ENCODE assay signal across 8 cellular contexts in the genomic region with DNA sequence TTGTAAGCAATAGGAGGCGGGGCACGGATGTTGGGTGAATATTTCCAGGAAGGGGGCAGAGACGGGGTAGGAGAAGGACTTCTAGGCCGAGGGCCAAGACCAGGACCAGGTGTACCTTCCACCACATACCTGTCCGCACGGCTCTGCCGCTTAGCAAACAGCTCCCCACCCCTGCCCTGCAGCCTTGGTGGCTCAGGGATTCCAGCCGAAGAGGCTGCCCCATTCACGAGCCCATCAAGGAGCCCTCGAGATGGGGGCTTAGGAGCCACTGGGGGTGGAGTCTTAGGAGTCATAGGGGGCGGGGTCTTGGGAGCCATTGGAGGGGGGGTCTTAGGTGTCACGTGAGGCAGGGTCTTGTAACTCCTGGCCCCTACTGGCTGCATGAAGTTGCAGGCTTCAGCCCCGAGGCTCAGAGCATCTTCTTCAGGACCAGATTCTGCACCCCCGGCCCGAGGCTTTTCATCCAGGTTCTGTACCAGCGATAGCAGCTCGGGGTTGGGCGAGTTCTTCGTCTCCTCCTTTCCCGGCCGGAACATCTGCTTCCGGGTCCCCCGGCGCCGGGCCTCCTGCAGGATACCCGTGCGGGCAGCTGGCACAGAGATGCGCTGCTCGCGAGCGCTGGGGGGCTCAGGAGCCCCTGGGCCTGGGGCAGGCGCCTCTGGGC. TPM values are rescaled to one million over a fixed set of nuclear protein-coding genes. Genes with fewer than 3 reads are reported as not detected.
DNase-seq lines count a peak whose midpoint lies in the region; ATAC-seq and TF ChIP-seq lines count a peak whose summit lies in the region.

No MANE protein-coding gene starts in this region.

- no peaks in the 10 kb centered on the region for H3K9me3 Mint-ChIP-seq in stimulated activated naive CD8-positive, alpha-beta T cell treated with anti-CD3 and anti-CD28 coated beads, Interleukin-15, amount 100 ng/mL, for 72 hours

- H4K20me1 ChIP-seq in SK-N-SH (ENCODE audit: insufficient read depth), result no peaks in the 10 kb centered on the region

- no peak for TF ChIP-seq EP300 in SK-N-SH (IDR thresholded peaks at IDR 0.05; ENCODE audit: borderline replicate concordance in 1 of 2, low read depth in 1 of 2, low read length in 1 of 2)

- TF ChIP-seq RAD21 in SK-N-SH (IDR thresholded peaks at IDR 0.05; ENCODE audit: low read length), result no peak

- peak; percentile 39 for ATAC-seq in stimulated activated naive CD8-positive, alpha-beta T cell treated with anti-CD3 and anti-CD28 coated beads, Interleukin-15, amount 100 ng/mL, for 72 hours
- ATAC-seq in GM19397 (IDR thresholded peaks at IDR 0.05; ENCODE audit: unreplicated experiment), result no peak
- no peak for ATAC-seq in HG03354 (IDR thresholded peaks at IDR 0.05; ENCODE audit: poor library complexity, severe bottlenecking, unreplicated experiment)

- peak overlapping the region; percentile 85 for H3K4me2 ChIP-seq in SK-N-SH

- H3K79me2 ChIP-seq in SK-N-SH (ENCODE audit: insufficient read depth), result no peaks in the 10 kb centered on the region

- H3K27ac ChIP-seq in SK-N-SH (ENCODE audit: low read depth in 2 of 2, low read length in 1 of 2), result peak overlapping the region in 1 of 2 experiments; percentile 81
- no peak overlapping the region for H3K27ac ChIP-seq in effector memory CD4-positive, alpha-beta T cell (ENCODE audit: insufficient read depth, low read length, poor library complexity, severe bottlenecking)

- H3K9ac ChIP-seq in SK-N-SH, result peak overlapping the region; percentile 71

- peak overlapping the region; percentile 95 for H2AFZ ChIP-seq in SK-N-SH (ENCODE audit: low read depth)

- peak overlapping the region; percentile 70 to 79 for H3K4me3 ChIP-seq in SK-N-SH (ENCODE audit: low read depth in 2 of 2, low read length in 1 of 2)
- H3K4me3 ChIP-seq in effector memory CD4-positive, alpha-beta T cell (ENCODE audit: insufficient read depth, low read depth, low read length, poor library complexity, severe bottlenecking), result peak overlapping the region; percentile 55

- H3K27me3 Mint-ChIP-seq in stimulated activated naive CD8-positive, alpha-beta T cell treated with anti-CD3 and anti-CD28 coated beads, Interleukin-15, amount 100 ng/mL, for 72 hours, result peaks cover 19% of the 10 kb centered on the region

- peak overlapping the region; percentile 84 to 96 for H3K27ac Mint-ChIP-seq in stimulated activated naive CD8-positive, alpha-beta T cell treated with anti-CD3 and anti-CD28 coated beads, Interleukin-15, amount 100 ng/mL, for 72 hours

- no peaks in the 10 kb centered on the region for H3K36me3 ChIP-seq in SK-N-SH (replicated peaks in 1 of 2; ENCODE audit: control insufficient read depth in 1 of 2, insufficient read depth in 2 of 2, low read length in 1 of 2)
- H3K36me3 ChIP-seq in effector memory CD4-positive, alpha-beta T cell (ENCODE audit: control insufficient read depth, insufficient read depth, low read length), result no peaks in the 10 kb centered on the region

- peak overlapping the region; percentile 74 to 91 for H3K4me3 Mint-ChIP-seq in stimulated activated naive CD8-positive, alpha-beta T cell treated with anti-CD3 and anti-CD28 coated beads, Interleukin-15, amount 100 ng/mL, for 72 hours

- H3K9me2 ChIP-seq in SK-N-SH, result no peaks in the 10 kb centered on the region

- peaks cover 4 to 16% of the 10 kb centered on the region in 2 experiments; a peak in 1 of 4 replicates for H3K4me1 ChIP-seq in SK-N-SH (ENCODE audit: control insufficient read depth in 1 of 2, insufficient read depth in 2 of 2, low read depth in 1 of 2, low read length in 1 of 2)
- no peaks in the 10 kb centered on the region for H3K4me1 ChIP-seq in effector memory CD4-positive, alpha-beta T cell (ENCODE audit: control insufficient read depth, insufficient read depth, low read length, poor library complexity, severe bottlenecking)

- DNase-seq in SK-N-SH (peak; percentile 96), lung microvascular endothelial cell (ENCODE audit: low read depth in 2 of 2) (peak; percentile 40 to 43), NCI-H526 treated with DMSO at 0.1 percent for 48 hours (lab: John Stamatoyannopoulos, UW) (no peak)
- DNase-seq in effector memory CD4-positive, alpha-beta T cell, result no peak
- DNase-seq in stimulated activated naive CD8-positive, alpha-beta T cell treated with anti-CD3 and anti-CD28 coated beads, Interleukin-15, amount 100 ng/mL, for 72 hours, result peak; percentile 38 to 49

- no peaks in the 10 kb centered on the region for H3K27me3 ChIP-seq in SK-N-SH (ENCODE audit: insufficient read depth)
- H3K27me3 ChIP-seq in effector memory CD4-positive, alpha-beta T cell (replicated peaks; ENCODE audit: control insufficient read depth, insufficient read depth, low read length, poor library complexity, severe bottlenecking), result no peaks in the 10 kb centered on the region

- no peaks in the 10 kb centered on the region for H3K9me3 ChIP-seq in SK-N-SH
- no peaks in the 10 kb centered on the region for H3K9me3 ChIP-seq in effector memory CD4-positive, alpha-beta T cell (ENCODE audit: control insufficient read depth, low read length)

- peaks cover 25% of the 10 kb centered on the region for H3K4me1 Mint-ChIP-seq in stimulated activated naive CD8-positive, alpha-beta T cell treated with anti-CD3 and anti-CD28 coated beads, Interleukin-15, amount 100 ng/mL, for 72 hours

- peak; percentile 48 for TF ChIP-seq POLR2A in GM19193 (IDR thresholded peaks at IDR 0.05; ENCODE audit: extremely low read depth, insufficient read depth, insufficient read length)

- peaks cover 4% of the 10 kb centered on the region for H3F3A ChIP-seq in SK-N-SH (replicated peaks; ENCODE audit: insufficient read depth)

- no peak for TF ChIP-seq CTCF in SK-N-SH (IDR thresholded peaks at IDR 0.05)

- CTCF ChIA-PET in SK-N-SH (lab: Yijun Ruan, JAX), result interaction anchor here (0.7 to 17.2 kb wide), 9 partner anchors 11 to 400 kb away, joined by 3 to 216 read pairs (median 4); partner anchors contain the start of gene DNAJC9

- WGBS in SK-N-SH (ENCODE audit: low lambda C conversion rate), result 33% methylated on average over 20 of the region's 32 CpGs

- POLR2A ChIA-PET in SK-N-SH (lab: Yijun Ruan, JAX), result interaction anchor here (1.2 to 1.4 kb wide), 4 partner anchors 20 to 395 kb away, joined by 3 to 8 read pairs (median 4); partner anchors contain the start of genes MRPS16 and SEC24C

TF ChIP-seq in SK-N-SH, 30 proteins besides CTCF, POLR2A, EP300 and RAD21 (continues in another document):
- TF ChIP-seq TAF1 (IDR thresholded peaks at IDR 0.05; ENCODE audit: borderline replicate concordance, low read depth, low read length) (peak; percentile 34; the same call in 1 of the 2 replicates), USF1 (IDR thresholded peaks at IDR 0.05; ENCODE audit: borderline replicate concordance, low read depth) (peak; percentile 91), MXI1 (IDR thresholded peaks at IDR 0.05; ENCODE audit: low read depth, low read length) (peak; percentile 37; the same call in 1 of the 2 replicates), GABPA (IDR thresholded peaks at IDR 0.05; ENCODE audit: low read depth) (peak; percentile 70), RCOR1 (IDR thresholded peaks at IDR 0.05; ENCODE audit: low read length) (no peak), FOXM1 (IDR thresholded peaks at IDR 0.05; ENCODE audit: low read depth) (no peak), JUND (IDR thresholded peaks at IDR 0.05) (no peak), TEAD4 (IDR thresholded peaks at IDR 0.05; ENCODE audit: borderline replicate concordance, insufficient read depth) (no peak), SMC3 (IDR thresholded peaks at IDR 0.05; ENCODE audit: low read depth, low read length) (no peak), RXRA (IDR thresholded peaks at IDR 0.05; ENCODE audit: borderline replicate concordance, low read depth) (no peak), FOSL2 (IDR thresholded peaks at IDR 0.05; ENCODE audit: borderline replicate concordance, low read depth) (no peak), POLR2AphosphoS5 (IDR thresholded peaks at IDR 0.05; ENCODE audit: low read depth, low read length) (peak; percentile 70), TCF12 (IDR thresholded peaks at IDR 0.05) (no peak), USF2 (IDR thresholded peaks at IDR 0.05; ENCODE audit: borderline replicate concordance, low read depth, low read length) (peak; percentile 76), CHD2 (IDR thresholded peaks at IDR 0.05; ENCODE audit: low read length, partially characterized antibody) (peak; percentile 4)

RNA-seq across cellular contexts. Expression of gene MYOZ1, which starts 6.1 kb away (rescaled TPM):
- 0.24 and 0.26 TPM in 2 replicates for polyA plus RNA-seq in SK-N-SH (2012; rRNA removed)
- polyA plus RNA-seq in SK-N-SH (2012; cell fraction: cytosol; rRNA removed), result 0.21 TPM in 2 replicates
- 0.07 and 0.08 TPM in 2 replicates for polyA plus RNA-seq in SK-N-SH (2012; cell fraction: nucleus; rRNA removed)
- total RNA-seq in lung microvascular endothelial cell, result not detected in 2 replicates

RNA-seq across cellular contexts. Expression of gene SYNPO2L, which starts 8.5 kb away (rescaled TPM):
- 0.05 TPM in 1 of 2 replicates, not detected in the other for polyA plus RNA-seq in SK-N-SH (2012; rRNA removed)
- polyA plus RNA-seq in SK-N-SH (2012; cell fraction: cytosol; rRNA removed), result under 0.01 TPM in 1 of 2 replicates, not detected in the other
- 0.06 and 0.31 TPM in 2 replicates for polyA plus RNA-seq in SK-N-SH (2012; cell fraction: nucleus; rRNA removed)
- total RNA-seq in lung microvascular endothelial cell, result not detected in 2 replicates

RNA-seq across cellular contexts. Expression of gene AGAP5, which starts 50.6 kb away (rescaled TPM):
- polyA plus RNA-seq in SK-N-SH (2012; rRNA removed), result 3.8 and 4.8 TPM in 2 replicates
- polyA plus RNA-seq in SK-N-SH (2012; cell fraction: cytosol; rRNA removed), result 0.76 and 1.5 TPM in 2 replicates
- polyA plus RNA-seq in SK-N-SH (2012; cell fraction: nucleus; rRNA removed), result 22.0 and 28.2 TPM in 2 replicates
- 0.87 and 1.8 TPM in 2 replicates for total RNA-seq in lung microvascular endothelial cell

RNA-seq across cellular contexts. Expression of gene USP54, which starts 56.2 kb away (rescaled TPM):
- 6.5 and 11.0 TPM in 2 replicates for polyA plus RNA-seq in SK-N-SH (2012; rRNA removed)
- polyA plus RNA-seq in SK-N-SH (2012; cell fraction: cytosol; rRNA removed), result 7.4 and 9.1 TPM in 2 replicates
- polyA plus RNA-seq in SK-N-SH (2012; cell fraction: nucleus; rRNA removed), result 17.7 and 21.4 TPM in 2 replicates
- total RNA-seq in lung microvascular endothelial cell, result 3.4 and 7.2 TPM in 2 replicates

Comparison
In these comparisons a context has a peak if more than half of its experiments do, and no peak if none do; other contexts are left out.
1. DNase-seq: peak in SK-N-SH (single experiment), lung microvascular endothelial cell (2 of 2) and stimulated activated naive CD8-positive, alpha-beta T cell treated with anti-CD3 and anti-CD28 coated beads, Interleukin-15, amount 100 ng/mL, for 72 hours (2 of 2); none in effector memory CD4-positive, alpha-beta T cell (0 of 3) and NCI-H526 treated with DMSO at 0.1 percent for 48 hours (single experiment).